In genomic region chr2:88870267-88870839, GRCh38 we compare ENCODE assay signal across 27 cellular contexts.
DNase-seq lines count a peak whose midpoint lies in the region; ATAC-seq and TF ChIP-seq lines count a peak whose summit lies in the region.
"Had no signal": no experiment of that assay in that cellular context is flagged by ENCODE, and none has a peak within 500 bp of the region (broad histone marks: within the 10 kb centered on the region; RNA-seq: fewer than 3 reads in every experiment).

No MANE protein-coding gene starts in this region.

- H3K27me3 Mint-ChIP-seq in stimulated activated naive CD8-positive, alpha-beta T cell treated with anti-CD3 and anti-CD28 coated beads, Interleukin-15, Interleukin-2, amounts not matched to agents 100 ng/mL and 50 ng/mL, for 24 hours, result peaks cover 8% of the 10 kb centered on the region
- peaks cover 34% of the 10 kb centered on the region for H3K27me3 Mint-ChIP-seq in stimulated activated naive CD8-positive, alpha-beta T cell treated with anti-CD3 and anti-CD28 coated beads, Interleukin-15, amount 100 ng/mL, for 72 hours
- peaks cover 64% of the 10 kb centered on the region for H3K27me3 Mint-ChIP-seq in central memory CD8-positive, alpha-beta T cell

- H3K4me2 ChIP-seq in OCI-LY1 (ENCODE audit: low read length), result peak overlapping the region; percentile 73
- H3K4me2 ChIP-seq: GM23338, KMS-11 had no signal

- H3K4me3 ChIP-seq in OCI-LY1 (ENCODE audit: low read depth, low read length, poor library complexity, severe bottlenecking) (no peak overlapping the region), left ventricle myocardium inferior (no peak overlapping the region), ascending aorta (no peak overlapping the region)
- H3K4me3 ChIP-seq: GM12878, GM23338 had no signal

- peaks cover 19% of the 10 kb centered on the region for H3K4me1 Mint-ChIP-seq in stimulated activated naive CD8-positive, alpha-beta T cell treated with anti-CD3 and anti-CD28 coated beads, Interleukin-15, Interleukin-2, amounts not matched to agents 100 ng/mL and 50 ng/mL, for 24 hours (ENCODE audit: low read depth)
- peaks cover 19% of the 10 kb centered on the region for H3K4me1 Mint-ChIP-seq in stimulated activated naive CD8-positive, alpha-beta T cell treated with anti-CD3 and anti-CD28 coated beads, Interleukin-15, amount 100 ng/mL, for 72 hours
- peaks cover 4% of the 10 kb centered on the region for H3K4me1 Mint-ChIP-seq in central memory CD8-positive, alpha-beta T cell
- H3K4me1 Mint-ChIP-seq: H9 had no signal

- no peaks in the 10 kb centered on the region for H3K27me3 ChIP-seq in OCI-LY1 (ENCODE audit: insufficient read depth, low read length)
- peaks cover 68% of the 10 kb centered on the region for H3K27me3 ChIP-seq in left ventricle myocardium inferior (ENCODE audit: low read depth)
- no peaks in the 10 kb centered on the region for H3K27me3 ChIP-seq in ascending aorta

- intact Hi-C loops in left ventricle myocardium inferior (cut with micrococcal nuclease), result no loop called here
- intact Hi-C loops in ascending aorta (cut with DNase I), result loop anchor here (10.0 kb wide), 1 partner anchor 284 kb away; no protein-coding TSS in a partner anchor

- no peaks in the 10 kb centered on the region for H3K9me3 ChIP-seq in OCI-LY1 (ENCODE audit: low read length)
- H3K9me3 ChIP-seq in left ventricle myocardium inferior (replicated peaks), result no peaks in the 10 kb centered on the region
- no peaks in the 10 kb centered on the region for H3K9me3 ChIP-seq in ascending aorta

- peak overlapping the region; percentile 55 for H3K27ac Mint-ChIP-seq in stimulated activated naive CD8-positive, alpha-beta T cell treated with anti-CD3 and anti-CD28 coated beads, Interleukin-15, Interleukin-2, amounts not matched to agents 100 ng/mL and 50 ng/mL, for 24 hours
- H3K27ac Mint-ChIP-seq in stimulated activated naive CD8-positive, alpha-beta T cell treated with anti-CD3 and anti-CD28 coated beads, Interleukin-15, amount 100 ng/mL, for 72 hours, result peak overlapping the region in 1 of 2 donors; percentile 55
- peak overlapping the region; percentile 79 for H3K27ac Mint-ChIP-seq in central memory CD8-positive, alpha-beta T cell (ENCODE audit: low read depth)
- H3K27ac Mint-ChIP-seq: GM23338, H9 had no signal

- H3K9me2 ChIP-seq in OCI-LY1 (ENCODE audit: low read depth, low read length), result no peaks in the 10 kb centered on the region

- ATAC-seq in stimulated activated naive CD8-positive, alpha-beta T cell treated with anti-CD3 and anti-CD28 coated beads, Interleukin-15, amount 100 ng/mL, for 72 hours, result no peak
- no peak for ATAC-seq in central memory CD8-positive, alpha-beta T cell (replicated peaks; ENCODE audit: extremely low read depth, poor library complexity, severe bottlenecking)
- ATAC-seq: GM12878, Panc1 had no signal

- H3K36me3 ChIP-seq in OCI-LY1 (ENCODE audit: insufficient read depth, low read length) (no peaks in the 10 kb centered on the region), left ventricle myocardium inferior (no peaks in the 10 kb centered on the region), ascending aorta (no peaks in the 10 kb centered on the region)

- H3K27ac ChIP-seq in OCI-LY1 (ENCODE audit: low read depth, low read length, poor library complexity, severe bottlenecking), result peak overlapping the region; percentile 99
- no peak overlapping the region for H3K27ac ChIP-seq in left ventricle myocardium inferior (replicated peaks)
- no peak overlapping the region for H3K27ac ChIP-seq in ascending aorta
- H3K27ac ChIP-seq: KMS-11, RWPE1 had no signal

- no peaks in the 10 kb centered on the region for H4K20me1 ChIP-seq in OCI-LY1 (ENCODE audit: insufficient read depth, low read length)

- no peaks in the 10 kb centered on the region for H3F3A ChIP-seq in OCI-LY1 (ENCODE audit: insufficient read depth, low read length)

- H3K9ac ChIP-seq in OCI-LY1 (ENCODE audit: low read length), result peak overlapping the region; percentile 69; the same call in 1 of the 2 replicates
- H3K9ac ChIP-seq: KMS-11 had no signal

- H3K9me3 Mint-ChIP-seq in stimulated activated naive CD8-positive, alpha-beta T cell treated with anti-CD3 and anti-CD28 coated beads, Interleukin-15, Interleukin-2, amounts not matched to agents 100 ng/mL and 50 ng/mL, for 24 hours, result no peaks in the 10 kb centered on the region
- no peaks in the 10 kb centered on the region for H3K9me3 Mint-ChIP-seq in stimulated activated naive CD8-positive, alpha-beta T cell treated with anti-CD3 and anti-CD28 coated beads, Interleukin-15, amount 100 ng/mL, for 72 hours
- no peaks in the 10 kb centered on the region for H3K9me3 Mint-ChIP-seq in central memory CD8-positive, alpha-beta T cell
- H3K9me3 Mint-ChIP-seq: CD8-positive, alpha-beta memory T cell; GM23338 had no signal

- no peak overlapping the region for H2AFZ ChIP-seq in OCI-LY1 (ENCODE audit: low read length)

- H3K36me3 Mint-ChIP-seq in stimulated activated naive CD8-positive, alpha-beta T cell treated with anti-CD3 and anti-CD28 coated beads, Interleukin-15, Interleukin-2, amounts not matched to agents 100 ng/mL and 50 ng/mL, for 24 hours (ENCODE audit: low read depth), result no peaks in the 10 kb centered on the region
- peaks cover 2% of the 10 kb centered on the region for H3K36me3 Mint-ChIP-seq in central memory CD8-positive, alpha-beta T cell (ENCODE audit: insufficient read depth)
- H3K36me3 Mint-ChIP-seq: CD8-positive, alpha-beta memory T cell had no signal

- H3K4me3 Mint-ChIP-seq in stimulated activated naive CD8-positive, alpha-beta T cell treated with anti-CD3 and anti-CD28 coated beads, Interleukin-15, Interleukin-2, amounts not matched to agents 100 ng/mL and 50 ng/mL, for 24 hours, result no peak overlapping the region
- H3K4me3 Mint-ChIP-seq in stimulated activated naive CD8-positive, alpha-beta T cell treated with anti-CD3 and anti-CD28 coated beads, Interleukin-15, amount 100 ng/mL, for 72 hours, result no peak overlapping the region
- H3K4me3 Mint-ChIP-seq in central memory CD8-positive, alpha-beta T cell, result no peak overlapping the region
- H3K4me3 Mint-ChIP-seq: CD8-positive, alpha-beta memory T cell; GM23338; H9 had no signal

- DNase-seq in stimulated activated naive CD8-positive, alpha-beta T cell treated with anti-CD3 and anti-CD28 coated beads, Interleukin-15, amount 100 ng/mL, for 72 hours, result no peak
- no peak for DNase-seq in central memory CD8-positive, alpha-beta T cell (ENCODE audit: low spot score in 2 of 2)
- DNase-seq in left ventricle myocardium inferior, result no peak
- no peak for DNase-seq in NCI-H187 (lab: John Stamatoyannopoulos, UW)
- DNase-seq in ascending aorta (ENCODE audit: low spot score in 2 of 2), result no peak
- DNase-seq: C1 segment of cervical spinal cord; CD8-positive, alpha-beta memory T cell; DMS 273 treated with DMSO at 0.1 percent for 48 hours; DMS79; EL; GDM1; H9; NCI-H1092; NCI-H1436; NCI-H187 treated with DMSO at 0.1 percent for 48 hours; NCI-H2171 treated with DMSO at 0.1 percent for 48 hours; NCI-H345; NCI-H510A treated with DMSO at 0.1 percent for 48 hours; NCI-H82; SHP77 had no signal

- H3K4me1 ChIP-seq in OCI-LY1 (ENCODE audit: insufficient read depth, low read length, severe bottlenecking) (peaks cover 64% of the 10 kb centered on the region), left ventricle myocardium inferior (no peaks in the 10 kb centered on the region), ascending aorta (no peaks in the 10 kb centered on the region)

- TF ChIP-seq CTCF in OCI-LY1 (IDR thresholded peaks at IDR 0.05; ENCODE audit: low read length), result no peak
- no peak for TF ChIP-seq CTCF in left ventricle myocardium inferior (IDR thresholded peaks at IDR 0.05; ENCODE audit: borderline replicate concordance)
- no peak for TF ChIP-seq CTCF in ascending aorta (IDR thresholded peaks at IDR 0.05)

- peaks cover 5% of the 10 kb centered on the region; the same call in 1 of the 2 replicates for H3K79me2 ChIP-seq in OCI-LY1 (ENCODE audit: insufficient read depth, low read length)
